ENCODE assay signal across 12 cellular contexts in the genomic region with DNA sequence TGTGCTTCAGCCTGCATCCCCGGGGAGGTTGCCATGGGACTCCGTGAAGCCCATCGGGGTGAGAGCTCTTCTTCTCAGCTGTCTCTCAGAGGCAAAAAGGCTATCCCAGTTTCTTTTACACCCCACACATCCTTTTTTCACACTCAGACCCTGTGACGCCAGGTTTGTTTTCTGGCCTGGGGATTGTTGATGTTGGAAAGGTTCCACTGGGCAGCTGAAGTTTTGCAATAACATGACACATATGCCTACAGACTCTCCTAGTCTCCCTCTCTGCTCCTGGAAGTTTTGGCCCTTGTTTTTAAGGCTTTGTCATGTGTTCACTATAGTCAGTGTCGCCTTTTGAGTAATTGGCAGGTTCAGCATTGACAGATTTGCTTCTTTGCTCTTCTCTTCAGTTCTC.
A peak's percentile ranks its signal among the peaks of the same experiment; 100 is the strongest.
DNase-seq lines count a peak whose midpoint lies in the region; FAIRE-seq and TF ChIP-seq lines count a peak whose summit lies in the region.
"Had no signal": no experiment of that assay in that cellular context is flagged by ENCODE, and none has a peak within 500 bp of the region (broad histone marks: within the 10 kb centered on the region; RNA-seq: fewer than 3 reads in every experiment).

No MANE protein-coding gene starts in this region.

- DNase-seq in A172 (ENCODE audit: low spot score): peak; percentile 62
- DNase-seq in M059J (ENCODE audit: low read depth): peak; percentile 83
- DNase-seq in brain pericyte (ENCODE audit: low read depth, low spot score): peak; percentile 73
- peak; percentile 84 for DNase-seq in kidney glomerular epithelial cell (lab: John Stamatoyannopoulos, UW)
- no peak for DNase-seq in activated T-cell treated with anti-CD3 and anti-CD28 coated beads, Interleukin-2, amount 50 U/mL, for 24 hours
- no peak for DNase-seq in immature natural killer cell
- no peak for DNase-seq in activated CD4-positive, CD25-positive, alpha-beta regulatory T cell treated with anti-CD3 and anti-CD28 coated beads, Interleukin-2, amount 50 U/mL, for 72 hours
- no peak for DNase-seq in kidney
- DNase-seq: esophagus squamous epithelium, NCI-H1048 had no signal

- H3K4me3 ChIP-seq in kidney (ENCODE audit: low read length in 2 of 2): no peak overlapping the region
- H3K4me3 ChIP-seq: ascending aorta, esophagus squamous epithelium, lung had no signal

- H3K9ac ChIP-seq in kidney (ENCODE audit: low read length in 2 of 2): no peak overlapping the region

- no peak overlapping the region for H3K4me3 Mint-ChIP-seq in activated T-cell treated with anti-CD3 and anti-CD28 coated beads, Interleukin-2, amount 50 U/mL, for 24 hours
- H3K4me3 Mint-ChIP-seq in immature natural killer cell: no peak overlapping the region

- TF ChIP-seq CTCF in kidney (IDR thresholded peaks at IDR 0.05; ENCODE audit: borderline replicate concordance, extremely low read depth, insufficient read depth): no peak

- no peaks in the 10 kb centered on the region for H3K4me1 Mint-ChIP-seq in activated T-cell treated with anti-CD3 and anti-CD28 coated beads, Interleukin-2, amount 50 U/mL, for 24 hours (ENCODE audit: low read depth)
- no peaks in the 10 kb centered on the region for H3K4me1 Mint-ChIP-seq in immature natural killer cell

- intact Hi-C loops in kidney (cut with DNase I): no loop called here

- H3K27ac ChIP-seq in kidney (ENCODE audit: low read depth in 2 of 2, low read length in 2 of 2): no peak overlapping the region
- H3K27ac ChIP-seq: ascending aorta, esophagus squamous epithelium had no signal

- peaks cover 0 to 2% of the 10 kb centered on the region in 2 donors for H3K4me1 ChIP-seq in kidney (ENCODE audit: control insufficient read depth in 1 of 2, insufficient read depth in 1 of 2, low read depth in 1 of 2, low read length in 2 of 2)
- H3K4me1 ChIP-seq: ascending aorta, esophagus squamous epithelium had no signal

- no peaks in the 10 kb centered on the region for H3K36me3 ChIP-seq in kidney (ENCODE audit: control insufficient read depth in 1 of 2, insufficient read depth in 2 of 2, low read length in 2 of 2)
- H3K36me3 ChIP-seq: ascending aorta, esophagus squamous epithelium had no signal

- no peak for FAIRE-seq in kidney (lab: Jason Lieb, UNC)

- H3K9me3 Mint-ChIP-seq in activated T-cell treated with anti-CD3 and anti-CD28 coated beads, Interleukin-2, amount 50 U/mL, for 24 hours: no peaks in the 10 kb centered on the region
- no peaks in the 10 kb centered on the region for H3K9me3 Mint-ChIP-seq in immature natural killer cell

- H3K36me3 Mint-ChIP-seq in activated T-cell treated with anti-CD3 and anti-CD28 coated beads, Interleukin-2, amount 50 U/mL, for 24 hours (ENCODE audit: low read depth): no peaks in the 10 kb centered on the region
- H3K36me3 Mint-ChIP-seq in immature natural killer cell: no peaks in the 10 kb centered on the region

- H3K27me3 Mint-ChIP-seq in activated T-cell treated with anti-CD3 and anti-CD28 coated beads, Interleukin-2, amount 50 U/mL, for 24 hours: peaks cover 20% of the 10 kb centered on the region
- peaks cover 0 to 7% (median 7%) of the 10 kb centered on the region in 3 donors for H3K27me3 Mint-ChIP-seq in immature natural killer cell (ENCODE audit: low read depth in 3 of 3)

- H3K9me3 ChIP-seq in kidney (ENCODE audit: control insufficient read depth in 1 of 2, low read length in 2 of 2): no peaks in the 10 kb centered on the region
- H3K9me3 ChIP-seq: ascending aorta, esophagus squamous epithelium had no signal

- H3K27ac Mint-ChIP-seq in activated T-cell treated with anti-CD3 and anti-CD28 coated beads, Interleukin-2, amount 50 U/mL, for 24 hours: no peak overlapping the region
- no peak overlapping the region for H3K27ac Mint-ChIP-seq in immature natural killer cell

Comparison
In these comparisons a context has a peak if more than half of its experiments do, and no peak if none do; other contexts are left out.
1. DNase-seq: peak in A172 (single experiment), M059J (single experiment), brain pericyte (single experiment) and kidney glomerular epithelial cell (single experiment); none in activated T-cell treated with anti-CD3 and anti-CD28 coated beads, Interleukin-2, amount 50 U/mL, for 24 hours (single experiment), immature natural killer cell (0 of 3), activated CD4-positive, CD25-positive, alpha-beta regulatory T cell treated with anti-CD3 and anti-CD28 coated beads, Interleukin-2, amount 50 U/mL, for 72 hours (single experiment) and kidney (single experiment).